ENCODE assay signal across 8 cellular contexts in genomic region chr18:10608450-10608849, GRCh38.
DNase-seq lines count a peak whose midpoint lies in the region; ATAC-seq, FAIRE-seq and TF ChIP-seq lines count a peak whose summit lies in the region.
"Not testable (repeated sequence)": the region's sequence is repeated elsewhere in the genome, so short reads cannot be mapped to it uniquely, and the experiment has no call there.

No MANE protein-coding gene starts in this region.

- not testable (repeated sequence) for H3K9ac ChIP-seq in KMS-11; kidney (ENCODE audit: low read length in 2 of 2)

- not testable (repeated sequence) for H3K4me3 Mint-ChIP-seq in activated CD4-positive, alpha-beta T cell treated with anti-CD3 and anti-CD28 coated beads for 36 hours; activated naive CD8-positive, alpha-beta T cell treated with anti-CD3 and anti-CD28 coated beads, Interleukin-2, amount 50 U/mL, for 24 hours

- not testable (repeated sequence) for ATAC-seq in A549
- peak; percentile 33 for ATAC-seq in activated CD4-positive, alpha-beta T cell treated with anti-CD3 and anti-CD28 coated beads for 36 hours
- ATAC-seq in activated naive CD8-positive, alpha-beta T cell treated with anti-CD3 and anti-CD28 coated beads, Interleukin-2, amount 50 U/mL, for 24 hours, result peak; percentile 36
- ATAC-seq in right lobe of liver, result peak in 3 of 4 donors; percentile 41 to 65 (median 48)
- peak; percentile 23 for ATAC-seq in stimulated activated naive CD8-positive, alpha-beta T cell treated with anti-CD3 and anti-CD28 coated beads, Interleukin-15, Interleukin-2, amounts not matched to agents 100 U/mL and 50 U/mL, for 24 hours

- not testable (repeated sequence) for FAIRE-seq in A549 (lab: Jason Lieb, UNC)
- FAIRE-seq in RCC 7860 (lab: Jason Lieb, UNC) (peak; percentile 4), kidney (lab: Jason Lieb, UNC) (peak; percentile 45)

- POLR2A ChIA-PET in A549 (lab: Yijun Ruan, JAX); activated CD4-positive, alpha-beta T cell treated with anti-CD3 and anti-CD28 coated beads for 36 hours (lab: Charles Lee): not testable (repeated sequence)

- H3K4me2 ChIP-seq in A549, result not testable (repeated sequence)
- peak overlapping the region; percentile 74 for H3K4me2 ChIP-seq in KMS-11

- H3K27me3 ChIP-seq in KMS-11 (ENCODE audit: insufficient read depth, low read depth); right lobe of liver: not testable (repeated sequence)

- TF ChIP-seq RAD21 in A549 (conservative IDR thresholded peaks at IDR 0.05 in 1 of 2, IDR thresholded peaks at IDR 0.05 in 1 of 2), result not testable (repeated sequence)

- TF ChIP-seq POLR2A in A549 (IDR thresholded peaks at IDR 0.05; ENCODE audit: low read length); right lobe of liver (IDR thresholded peaks at IDR 0.05): not testable (repeated sequence)

- intact Hi-C loops in activated CD4-positive, alpha-beta T cell treated with anti-CD3 and anti-CD28 coated beads for 36 hours (cut with DNase I, micrococcal nuclease); kidney (cut with DNase I); right lobe of liver (cut with DNase I): not testable (repeated sequence)

- not testable (repeated sequence) for DNase-seq in A549 (ENCODE audit: low read depth in 1 of 2, low spot score in 1 of 2); RCC 7860 (ENCODE audit: low spot score); activated CD4-positive, alpha-beta T cell treated with anti-CD3 and anti-CD28 coated beads for 36 hours; activated naive CD8-positive, alpha-beta T cell treated with anti-CD3 and anti-CD28 coated beads, Interleukin-2, amount 50 U/mL, for 24 hours; kidney; right lobe of liver; stimulated activated naive CD8-positive, alpha-beta T cell treated with anti-CD3 and anti-CD28 coated beads, Interleukin-15, Interleukin-2, amounts not matched to agents 100 U/mL and 50 U/mL, for 24 hours

- not testable (repeated sequence) for H3K27ac ChIP-seq in A549; kidney (ENCODE audit: low read depth in 2 of 2, low read length in 2 of 2); right lobe of liver
- H3K27ac ChIP-seq in KMS-11, result peak overlapping the region; percentile 83

- not testable (repeated sequence) for H3K9me3 Mint-ChIP-seq in activated CD4-positive, alpha-beta T cell treated with anti-CD3 and anti-CD28 coated beads for 36 hours (ENCODE audit: low read depth); activated naive CD8-positive, alpha-beta T cell treated with anti-CD3 and anti-CD28 coated beads, Interleukin-2, amount 50 U/mL, for 24 hours

- peak overlapping the region; percentile 3; the same call in 1 of the 2 replicates for H2AFZ ChIP-seq in KMS-11 (ENCODE audit: low read depth)

- not testable (repeated sequence) for H3K79me2 ChIP-seq in KMS-11 (ENCODE audit: insufficient read depth, low read depth)

- not testable (repeated sequence) for H3K36me3 ChIP-seq in KMS-11 (ENCODE audit: insufficient read depth); kidney (ENCODE audit: control insufficient read depth in 1 of 2, insufficient read depth in 2 of 2, low read length in 2 of 2); right lobe of liver

- H3K9me3 ChIP-seq in A549; kidney (ENCODE audit: control insufficient read depth in 1 of 2, low read length in 2 of 2); right lobe of liver: not testable (repeated sequence)

- not testable (repeated sequence) for H3K4me3 ChIP-seq in A549; KMS-11 (IDR thresholded peaks at IDR 0.05; ENCODE audit: insufficient read depth, low read depth, low read length); kidney (ENCODE audit: low read length in 2 of 2); right lobe of liver

- not testable (repeated sequence) for H3K27me3 Mint-ChIP-seq in activated CD4-positive, alpha-beta T cell treated with anti-CD3 and anti-CD28 coated beads for 36 hours; activated naive CD8-positive, alpha-beta T cell treated with anti-CD3 and anti-CD28 coated beads, Interleukin-2, amount 50 U/mL, for 24 hours

- CTCF ChIA-PET in A549 (lab: Yijun Ruan, JAX), result not testable (repeated sequence)
- CTCF ChIA-PET in activated CD4-positive, alpha-beta T cell treated with anti-CD3 and anti-CD28 coated beads for 36 hours (lab: Charles Lee), result interaction anchor here (0.5 kb wide), 1 partner anchor 1618 kb away, joined by 3 read pairs; no protein-coding TSS in a partner anchor

- not testable (repeated sequence) for H3K4me1 Mint-ChIP-seq in activated CD4-positive, alpha-beta T cell treated with anti-CD3 and anti-CD28 coated beads for 36 hours; activated naive CD8-positive, alpha-beta T cell treated with anti-CD3 and anti-CD28 coated beads, Interleukin-2, amount 50 U/mL, for 24 hours

- TF ChIP-seq EP300 in A549 (IDR thresholded peaks at IDR 0.05), result not testable (repeated sequence)

- not testable (repeated sequence) for H4K20me1 ChIP-seq in KMS-11 (ENCODE audit: insufficient read depth)

- 19% methylated on average over 3 of the region's 3 CpGs for WGBS in A549 (ENCODE audit: missing lambda C conversion rate)
- 20% methylated on average over 3 of the region's 3 CpGs for WGBS in right lobe of liver (ENCODE audit: insufficient coverage, low coverage, low lambda C conversion rate, missing lambda C conversion rate)

- TF ChIP-seq CTCF in A549 (IDR thresholded peaks at IDR 0.05); KMS-11 (conservative IDR thresholded peaks at IDR 0.05; ENCODE audit: low read depth, low read length); kidney (IDR thresholded peaks at IDR 0.05; ENCODE audit: borderline replicate concordance, extremely low read depth, insufficient read depth); right lobe of liver (IDR thresholded peaks at IDR 0.05): not testable (repeated sequence)

- not testable (repeated sequence) for H3K36me3 Mint-ChIP-seq in activated CD4-positive, alpha-beta T cell treated with anti-CD3 and anti-CD28 coated beads for 36 hours (ENCODE audit: low read depth); activated naive CD8-positive, alpha-beta T cell treated with anti-CD3 and anti-CD28 coated beads, Interleukin-2, amount 50 U/mL, for 24 hours (ENCODE audit: low read depth)

- not testable (repeated sequence) for H3K27ac Mint-ChIP-seq in activated CD4-positive, alpha-beta T cell treated with anti-CD3 and anti-CD28 coated beads for 36 hours; activated naive CD8-positive, alpha-beta T cell treated with anti-CD3 and anti-CD28 coated beads, Interleukin-2, amount 50 U/mL, for 24 hours

- H3K4me1 ChIP-seq in A549; kidney (ENCODE audit: control insufficient read depth in 1 of 2, insufficient read depth in 1 of 2, low read depth in 1 of 2, low read length in 2 of 2); right lobe of liver: not testable (repeated sequence)
- H3K4me1 ChIP-seq in KMS-11 (ENCODE audit: low read depth, poor library complexity, severe bottlenecking), result peaks cover 49% of the 10 kb centered on the region

TF ChIP-seq in A549, 52 proteins besides CTCF, POLR2A, EP300 and RAD21:
- TF ChIP-seq MAFK (IDR thresholded peaks at IDR 0.05; ENCODE audit: partially characterized antibody), result peak; percentile 41
